Comparison of ENCODE assay signal across 17 cellular contexts in genomic region chr2:9114457-9114856, GRCh38.
DNase-seq lines count a peak whose midpoint lies in the region; FAIRE-seq and TF ChIP-seq lines count a peak whose summit lies in the region.
"Had no signal": no experiment of that assay in that cellular context is flagged by ENCODE, and none has a peak within 500 bp of the region (broad histone marks: within the 10 kb centered on the region; RNA-seq: fewer than 3 reads in every experiment).

No MANE protein-coding gene starts in this region.

- H3K4me3 Mint-ChIP-seq in CD4-positive, alpha-beta memory T cell, result no peak overlapping the region
- H3K4me3 Mint-ChIP-seq: immature natural killer cell, natural killer cell had no signal

- no peak overlapping the region for H3K27ac Mint-ChIP-seq in CD4-positive, alpha-beta memory T cell
- H3K27ac Mint-ChIP-seq: immature natural killer cell, natural killer cell had no signal

- intact Hi-C loops in CD4-positive, alpha-beta memory T cell (cut with micrococcal nuclease), result no loop called here

- H3K79me2 ChIP-seq in keratinocyte (ENCODE audit: control insufficient read depth, insufficient read depth, low read length), result no peaks in the 10 kb centered on the region

- DNase-seq in GM10266 (ENCODE audit: extremely low spot score), result no peak
- peak; percentile 46 for DNase-seq in HT1080 (ENCODE audit: low read depth)
- no peak for DNase-seq in WERI-Rb-1
- no peak for DNase-seq in keratinocyte (ENCODE audit: low read depth, low spot score)
- DNase-seq in stimulated activated naive CD4-positive, alpha-beta T cell treated with Interleukin-2 at 50 U/mL for 16 hours (lab: John Stamatoyannopoulos, UW), result no peak
- DNase-seq in GM19238 (ENCODE audit: insufficient read length, low spot score), result no peak
- DNase-seq in CD4-positive, alpha-beta memory T cell, result no peak
- DNase-seq: amygdala, glutamatergic neuron, immature natural killer cell, natural killer cell, NCI-H187, NCI-H446, small intestine, thyroid gland had no signal

- no peaks in the 10 kb centered on the region for H3K36me3 Mint-ChIP-seq in CD4-positive, alpha-beta memory T cell
- H3K36me3 Mint-ChIP-seq: immature natural killer cell, natural killer cell had no signal

- peaks cover 6% of the 10 kb centered on the region in 2 donors for H3K27me3 Mint-ChIP-seq in CD4-positive, alpha-beta memory T cell

- TF ChIP-seq CTCF in GM10266 (IDR thresholded peaks at IDR 0.05; ENCODE audit: control insufficient read depth, insufficient read depth, low read depth, missing control alignments) (peak; percentile 37), WERI-Rb-1 (IDR thresholded peaks at IDR 0.05; ENCODE audit: low read depth, low read length) (peak; percentile 8; the same call in 1 of the 2 replicates), keratinocyte (optimal IDR thresholded peaks at IDR 0.05 in 1 of 3, IDR thresholded peaks at IDR 0.05 in 1 of 3, conservative IDR thresholded peaks at IDR 0.05 in 1 of 3; ENCODE audit: extremely low read depth in 1 of 3, insufficient read depth in 2 of 3, low read length in 3 of 3) (peak; percentile 20 to 71 (median 29))

- CTCF ChIA-PET in CD4-positive, alpha-beta memory T cell (lab: Charles Lee; ENCODE audit: partially characterized antibody), result no interaction called here

- POLR2A ChIA-PET in CD4-positive, alpha-beta memory T cell (lab: Charles Lee; ENCODE audit: partially characterized antibody), result no interaction called here

- no peaks in the 10 kb centered on the region for H3K9me1 ChIP-seq in keratinocyte (ENCODE audit: control insufficient read depth, extremely low read depth, insufficient read depth, low read length)

- H3K4me2 ChIP-seq in keratinocyte (ENCODE audit: control insufficient read depth, extremely low read depth, insufficient read depth, low read depth, low read length), result no peak overlapping the region
- H3K4me2 ChIP-seq: KMS-11 had no signal

- dilution Hi-C loops in keratinocyte (cut with MboI; ENCODE audit: extremely low pct_ligation_motif_present, low sequenced_read_pairs), result no loop called here

- H4K20me1 ChIP-seq in keratinocyte (ENCODE audit: control insufficient read depth, extremely low read depth, insufficient read depth, low read length), result no peaks in the 10 kb centered on the region

- H3K36me3 ChIP-seq in WERI-Rb-1 (no peaks in the 10 kb centered on the region), keratinocyte (ENCODE audit: control insufficient read depth in 2 of 2, extremely low read depth in 1 of 2, insufficient read depth in 2 of 2, low read length in 2 of 2) (no peaks in the 10 kb centered on the region)
- no peaks in the 10 kb centered on the region for H3K36me3 ChIP-seq in CD4-positive, alpha-beta memory T cell (ENCODE audit: insufficient read depth, low read length)
- H3K36me3 ChIP-seq: thyroid gland had no signal

- no peaks in the 10 kb centered on the region for H3K9me3 Mint-ChIP-seq in CD4-positive, alpha-beta memory T cell
- H3K9me3 Mint-ChIP-seq: immature natural killer cell, natural killer cell had no signal

- H3K27me3 ChIP-seq in WERI-Rb-1 (ENCODE audit: insufficient read depth, low read depth, severe bottlenecking) (no peaks in the 10 kb centered on the region), keratinocyte (ENCODE audit: control insufficient read depth, extremely low read depth, insufficient read depth, low read length) (no peaks in the 10 kb centered on the region)
- no peaks in the 10 kb centered on the region for H3K27me3 ChIP-seq in CD4-positive, alpha-beta memory T cell (ENCODE audit: insufficient read depth, low read length)
- H3K27me3 ChIP-seq: thyroid gland had no signal

- H3K4me1 ChIP-seq in keratinocyte (ENCODE audit: control insufficient read depth, extremely low read depth, insufficient read depth, low read length), result peaks cover 25% of the 10 kb centered on the region
- H3K4me1 ChIP-seq in CD4-positive, alpha-beta memory T cell (ENCODE audit: insufficient read depth, low read length), result no peaks in the 10 kb centered on the region
- H3K4me1 ChIP-seq: thyroid gland had no signal

- no peak overlapping the region for H3K4me3 ChIP-seq in WERI-Rb-1 (ENCODE audit: low read depth, low read length)
- no peak overlapping the region for H3K4me3 ChIP-seq in keratinocyte (ENCODE audit: control insufficient read depth in 2 of 3, extremely low read depth in 1 of 3, insufficient read depth in 2 of 3, low read depth in 1 of 3, low read length in 3 of 3)
- no peak overlapping the region for H3K4me3 ChIP-seq in CD4-positive, alpha-beta memory T cell (ENCODE audit: low read length in 2 of 2)
- H3K4me3 ChIP-seq: thyroid gland had no signal

- no peak overlapping the region for H3K27ac ChIP-seq in WERI-Rb-1
- H3K27ac ChIP-seq in keratinocyte (ENCODE audit: control insufficient read depth, insufficient read depth, low read length), result no peak overlapping the region
- no peak overlapping the region for H3K27ac ChIP-seq in CD4-positive, alpha-beta memory T cell (ENCODE audit: low read depth, low read length)
- H3K27ac ChIP-seq: KMS-11, thyroid gland had no signal

- no peaks in the 10 kb centered on the region for H3K9me3 ChIP-seq in WERI-Rb-1 (ENCODE audit: severe bottlenecking)
- no peaks in the 10 kb centered on the region for H3K9me3 ChIP-seq in keratinocyte (ENCODE audit: control insufficient read depth, low read depth, low read length)
- no peaks in the 10 kb centered on the region for H3K9me3 ChIP-seq in CD4-positive, alpha-beta memory T cell (ENCODE audit: control insufficient read depth in 1 of 2, low read length in 2 of 2)
- H3K9me3 ChIP-seq: thyroid gland had no signal

- no peak overlapping the region for H3K9ac ChIP-seq in keratinocyte (ENCODE audit: control insufficient read depth, extremely low read depth, insufficient read depth, low read length)
- H3K9ac ChIP-seq: KMS-11 had no signal

- no peak overlapping the region for H2AFZ ChIP-seq in keratinocyte (ENCODE audit: control insufficient read depth, low read length)

- no peaks in the 10 kb centered on the region for H3K4me1 Mint-ChIP-seq in CD4-positive, alpha-beta memory T cell
- H3K4me1 Mint-ChIP-seq: immature natural killer cell, natural killer cell had no signal

- peak; percentile 51 for FAIRE-seq in keratinocyte (lab: Jason Lieb, UNC)
- FAIRE-seq: colon, small intestine had no signal
